Comparison of ENCODE assay signal across 21 cellular contexts in the genomic region with DNA sequence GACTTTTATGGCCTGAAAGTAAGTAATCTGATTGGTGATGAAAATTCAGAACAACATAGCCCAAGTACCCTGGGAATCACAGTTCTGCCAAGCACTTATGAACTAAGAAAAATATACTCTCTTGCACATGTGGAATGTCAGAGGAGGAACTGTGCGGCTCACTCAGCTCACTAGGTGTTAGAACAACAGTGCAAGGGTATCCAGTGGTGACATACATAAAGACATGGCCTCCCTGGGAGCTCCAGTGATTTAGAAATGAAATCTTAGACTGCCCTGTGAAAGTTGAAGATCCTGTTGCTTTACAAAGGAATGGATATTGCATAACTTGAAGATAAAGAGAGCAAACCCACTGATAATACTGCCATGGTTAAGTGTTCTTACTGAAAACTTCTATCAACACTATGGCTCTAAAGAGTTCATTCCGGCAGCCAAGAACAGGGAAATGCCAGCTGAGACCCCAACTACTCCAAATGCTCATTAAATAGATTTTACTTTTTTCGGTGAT.
A peak's percentile ranks its signal among the peaks of the same experiment; 100 is the strongest.
DNase-seq lines count a peak whose midpoint lies in the region; ATAC-seq and TF ChIP-seq lines count a peak whose summit lies in the region.
"Had no signal": no experiment of that assay in that cellular context is flagged by ENCODE, and none has a peak within 500 bp of the region (broad histone marks: within the 10 kb centered on the region; RNA-seq: fewer than 3 reads in every experiment).

No MANE protein-coding gene starts in this region.

- H3K18ac ChIP-seq in neuronal stem cell (ENCODE audit: low read length), result no peak overlapping the region

- WGBS in neuronal stem cell (ENCODE audit: extremely low coverage in 2 of 2, insufficient read length in 2 of 2, insufficient replicate concordance in 1 of 2), 2 donors, result no CpG with 5 or more reads among the region's 3 CpGs

- peaks cover 11% of the 10 kb centered on the region for H3K4me1 ChIP-seq in CD4-positive, alpha-beta memory T cell (ENCODE audit: insufficient read depth, low read length)
- H3K4me1 ChIP-seq in neuronal stem cell (ENCODE audit: control insufficient read depth in 2 of 2, insufficient read depth in 1 of 2, low read depth in 1 of 2, low read length in 2 of 2), result no peaks in the 10 kb centered on the region
- H3K4me1 ChIP-seq: A549, HAP-1, SJSA1 had no signal

- no peak overlapping the region for H3K27ac ChIP-seq in CD4-positive, alpha-beta memory T cell (ENCODE audit: low read depth, low read length)
- H3K27ac ChIP-seq in neuronal stem cell (replicated peaks; ENCODE audit: low read length), result no peak overlapping the region
- H3K27ac ChIP-seq: A549, GM23248, SJSA1 had no signal

- POLR2A ChIA-PET in CD4-positive, alpha-beta memory T cell (lab: Charles Lee; ENCODE audit: partially characterized antibody), result no interaction called here

- H3K4ac ChIP-seq in neuronal stem cell (ENCODE audit: low read length), result no peak overlapping the region

- H3K36me3 Mint-ChIP-seq in CD4-positive, alpha-beta memory T cell, result peaks cover 19 to 29% of the 10 kb centered on the region in 2 donors
- H3K36me3 Mint-ChIP-seq in T-helper 17 cell (ENCODE audit: low read depth), result peaks cover 2% of the 10 kb centered on the region
- peaks cover 15% of the 10 kb centered on the region for H3K36me3 Mint-ChIP-seq in activated CD8-positive, alpha-beta memory T cell treated with anti-CD3 and anti-CD28 coated beads, Interleukin-2, amount 10 ng/mL, durations not matched to agents 7 days and 5 days

- no peak for TF ChIP-seq CTCF in fibroblast of pulmonary artery (IDR thresholded peaks at IDR 0.05; ENCODE audit: low read length, missing control alignments)

- H3K27ac Mint-ChIP-seq in CD4-positive, alpha-beta memory T cell, result peak overlapping the region in 4 of 7 donors; percentile 15 to 66 (median 42)
- peak overlapping the region; percentile 72 for H3K27ac Mint-ChIP-seq in T-helper 17 cell
- H3K27ac Mint-ChIP-seq in activated CD8-positive, alpha-beta memory T cell treated with anti-CD3 and anti-CD28 coated beads, Interleukin-2, amount 10 ng/mL, durations not matched to agents 7 days and 5 days, result no peak overlapping the region
- H3K27ac Mint-ChIP-seq: CD4-positive, alpha-beta T cell had no signal

- no peaks in the 10 kb centered on the region for H3K9me3 Mint-ChIP-seq in CD4-positive, alpha-beta memory T cell
- no peaks in the 10 kb centered on the region for H3K9me3 Mint-ChIP-seq in activated CD8-positive, alpha-beta memory T cell treated with anti-CD3 and anti-CD28 coated beads, Interleukin-2, amount 10 ng/mL, durations not matched to agents 7 days and 5 days (ENCODE audit: low read depth)
- H3K9me3 Mint-ChIP-seq: CD4-positive, alpha-beta T cell had no signal

- no peak overlapping the region for H3K9ac ChIP-seq in neuronal stem cell (ENCODE audit: low read depth, low read length, poor library complexity)
- H3K9ac ChIP-seq: GM23248 had no signal

- H3K4me3 Mint-ChIP-seq in CD4-positive, alpha-beta memory T cell, result peak overlapping the region in 3 of 8 donors; percentile 3 to 28 (median 9)
- no peak overlapping the region for H3K4me3 Mint-ChIP-seq in T-helper 17 cell
- no peak overlapping the region for H3K4me3 Mint-ChIP-seq in activated CD8-positive, alpha-beta memory T cell treated with anti-CD3 and anti-CD28 coated beads, Interleukin-2, amount 10 ng/mL, durations not matched to agents 7 days and 5 days
- H3K4me3 Mint-ChIP-seq: CD4-positive, alpha-beta T cell had no signal

- H3K9me3 ChIP-seq in CD4-positive, alpha-beta memory T cell (ENCODE audit: control insufficient read depth in 1 of 2, low read length in 2 of 2), result no peaks in the 10 kb centered on the region
- no peaks in the 10 kb centered on the region for H3K9me3 ChIP-seq in T-helper 17 cell (ENCODE audit: control insufficient read depth, low read length, poor library complexity, severe bottlenecking)
- H3K9me3 ChIP-seq in neuronal stem cell (replicated peaks in 1 of 2; ENCODE audit: control insufficient read depth in 2 of 2, insufficient read depth in 1 of 2, low read depth in 1 of 2, low read length in 2 of 2), result no peaks in the 10 kb centered on the region
- H3K9me3 ChIP-seq: A549, HAP-1, SJSA1 had no signal

- H3K4me3 ChIP-seq in CD4-positive, alpha-beta memory T cell (ENCODE audit: low read length in 2 of 2), result no peak overlapping the region
- H3K4me3 ChIP-seq in fibroblast of pulmonary artery (replicated peaks; ENCODE audit: low read depth, low read length) (no peak overlapping the region), neuronal stem cell (ENCODE audit: low read length in 2 of 2) (no peak overlapping the region)
- H3K4me3 ChIP-seq: A549, GM23248, HAP-1, SJSA1 had no signal

- no peak overlapping the region for H2BK5ac ChIP-seq in neuronal stem cell (ENCODE audit: low read length)

- H2BK12ac ChIP-seq in neuronal stem cell (ENCODE audit: low read length), result no peak overlapping the region

- DNase-seq in CD4-positive, alpha-beta memory T cell, result no peak
- DNase-seq in T-helper 17 cell (no peak), fibroblast of pulmonary artery (ENCODE audit: low read depth) (peak; percentile 27), neuronal stem cell (ENCODE audit: low spot score) (no peak), NCI-H524 (lab: John Stamatoyannopoulos, UW) (no peak)
- no peak for DNase-seq in activated CD4-positive, alpha-beta T cell treated with anti-CD3 and anti-CD28 coated beads, Interleukin-2, amount 50 U/mL, for 1 hour
- no peak for DNase-seq in activated CD8-positive, alpha-beta memory T cell treated with anti-CD3 and anti-CD28 coated beads, Interleukin-2, amount 10 ng/mL, durations not matched to agents 7 days and 5 days
- DNase-seq: CD4-positive, alpha-beta T cell; DMS153; GDM1; GM23248; KBM-7; MV-4-11; NCI-H1694 treated with DMSO at 0.1 percent for 48 hours; NCI-H446; NCI-H69 had no signal

- ATAC-seq in T-helper 17 cell, result no peak
- ATAC-seq in GM21825 (IDR thresholded peaks at IDR 0.05; ENCODE audit: unreplicated experiment), result no peak
- ATAC-seq in activated CD8-positive, alpha-beta memory T cell treated with anti-CD3 and anti-CD28 coated beads, Interleukin-2, amount 10 ng/mL, durations not matched to agents 7 days and 5 days, result no peak
- ATAC-seq: A549, Panc1 had no signal

- no peaks in the 10 kb centered on the region for H3K36me3 ChIP-seq in CD4-positive, alpha-beta memory T cell (ENCODE audit: insufficient read depth, low read length)
- H3K36me3 ChIP-seq in neuronal stem cell (replicated peaks in 1 of 2; ENCODE audit: control insufficient read depth in 2 of 2, insufficient read depth in 2 of 2, low read length in 2 of 2), result no peaks in the 10 kb centered on the region
- H3K36me3 ChIP-seq: HAP-1, SJSA1 had no signal

- no peak overlapping the region for H2BK15ac ChIP-seq in neuronal stem cell (ENCODE audit: low read length)

- intact Hi-C loops in CD4-positive, alpha-beta memory T cell (cut with micrococcal nuclease), result no loop called here

- peak overlapping the region; percentile 19 for H2AFZ ChIP-seq in neuronal stem cell (ENCODE audit: low read length)
- H2AFZ ChIP-seq: GM23248 had no signal

- H3K4me2 ChIP-seq in neuronal stem cell (ENCODE audit: insufficient read depth, low read length, poor library complexity, severe bottlenecking), result no peak overlapping the region
- H3K4me2 ChIP-seq: A549 had no signal

- no peak overlapping the region for H4K8ac ChIP-seq in neuronal stem cell (ENCODE audit: low read depth, low read length)

- H4K91ac ChIP-seq in neuronal stem cell (ENCODE audit: low read depth, low read length, poor library complexity), result no peak overlapping the region

- no peak overlapping the region for H3K23ac ChIP-seq in neuronal stem cell (ENCODE audit: low read depth, low read length, poor library complexity)

- no peaks in the 10 kb centered on the region for H3K27me3 Mint-ChIP-seq in CD4-positive, alpha-beta memory T cell
- H3K27me3 Mint-ChIP-seq in T-helper 17 cell, result no peaks in the 10 kb centered on the region
- no peaks in the 10 kb centered on the region for H3K27me3 Mint-ChIP-seq in activated CD8-positive, alpha-beta memory T cell treated with anti-CD3 and anti-CD28 coated beads, Interleukin-2, amount 10 ng/mL, durations not matched to agents 7 days and 5 days
- H3K27me3 Mint-ChIP-seq: CD4-positive, alpha-beta T cell had no signal

- no peak overlapping the region for H2AK5ac ChIP-seq in neuronal stem cell (ENCODE audit: low read depth, low read length)

- no peaks in the 10 kb centered on the region for H3K27me3 ChIP-seq in CD4-positive, alpha-beta memory T cell (ENCODE audit: insufficient read depth, low read length)
- H3K27me3 ChIP-seq in neuronal stem cell (ENCODE audit: control insufficient read depth in 3 of 3, insufficient read depth in 3 of 3, low read depth in 1 of 3, low read length in 3 of 3), result no peaks in the 10 kb centered on the region
- H3K27me3 ChIP-seq: SJSA1 had no signal

- peaks cover 28 to 62% (median 44%) of the 10 kb centered on the region in 4 donors for H3K4me1 Mint-ChIP-seq in CD4-positive, alpha-beta memory T cell
- peaks cover 22% of the 10 kb centered on the region for H3K4me1 Mint-ChIP-seq in T-helper 17 cell
- H3K4me1 Mint-ChIP-seq in activated CD8-positive, alpha-beta memory T cell treated with anti-CD3 and anti-CD28 coated beads, Interleukin-2, amount 10 ng/mL, durations not matched to agents 7 days and 5 days, result no peaks in the 10 kb centered on the region

- H3K79me1 ChIP-seq in neuronal stem cell (ENCODE audit: low read depth, low read length), result no peaks in the 10 kb centered on the region

- CTCF ChIA-PET in CD4-positive, alpha-beta memory T cell (lab: Charles Lee; ENCODE audit: partially characterized antibody), result interaction anchor here (0.7 to 1.5 kb wide), 2 partner anchors 17 to 33 kb away, joined by 3 read pairs; no protein-coding TSS in a partner anchor
- CTCF ChIA-PET in activated CD8-positive, alpha-beta memory T cell treated with anti-CD3 and anti-CD28 coated beads, Interleukin-2, amount 10 ng/mL, durations not matched to agents 7 days and 5 days (lab: Charles Lee), result no interaction called here

- H3K14ac ChIP-seq in neuronal stem cell (ENCODE audit: low read length), result no peak overlapping the region

- H2BK120ac ChIP-seq in neuronal stem cell (ENCODE audit: low read depth, low read length), result no peak overlapping the region
